Comparison of ENCODE assay signal across 1 cellular context in the genomic region with DNA sequence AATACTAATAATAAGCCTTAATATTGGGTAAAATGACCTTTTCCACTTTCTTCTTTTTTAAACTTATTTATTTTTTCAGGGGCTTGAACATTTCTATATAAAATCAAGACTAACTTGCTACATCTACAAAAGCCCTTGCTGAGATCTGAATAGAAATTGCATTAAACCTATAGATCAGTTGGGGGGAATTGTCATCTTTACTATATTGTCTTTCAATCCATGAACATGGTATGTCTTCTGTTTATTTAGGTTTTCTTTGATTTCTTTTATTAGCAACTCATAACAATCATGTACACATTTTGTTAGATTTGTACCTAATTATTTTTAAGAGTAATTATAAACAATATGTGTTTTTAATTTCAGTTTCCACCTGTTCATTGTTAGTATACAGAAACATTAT.
"Had no signal": no experiment of that assay in that cellular context is flagged by ENCODE, and none has a peak within 500 bp of the region (broad histone marks: within the 10 kb centered on the region; RNA-seq: fewer than 3 reads in every experiment).

No MANE protein-coding gene starts in this region.

- H3K36me3 ChIP-seq: MG63 had no signal

- H3K9me3 ChIP-seq: MG63 had no signal

- H3K4me3 ChIP-seq: MG63 had no signal
